ENCODE assay signal across 8 cellular contexts in genomic region chr20:58891686-58892125, GRCh38. TPM values are rescaled to one million over a fixed set of nuclear protein-coding genes. Genes with fewer than 3 reads are reported as not detected.
DNase-seq lines count a peak whose midpoint lies in the region; ATAC-seq and TF ChIP-seq lines count a peak whose summit lies in the region.

No MANE protein-coding gene starts in this region.

- H3K27me3 ChIP-seq in RWPE2 (ENCODE audit: insufficient read depth, poor library complexity, severe bottlenecking) = no peaks in the 10 kb centered on the region

- H3K27me3 Mint-ChIP-seq in MCF 10A (ENCODE audit: insufficient read depth, unreplicated experiment) = no peaks in the 10 kb centered on the region

- H3K4me3 ChIP-seq in AG10803 (ENCODE audit: low read length) (peak overlapping the region; percentile 77), RWPE2 (ENCODE audit: severe bottlenecking) (peak overlapping the region; percentile 77)

- POLR2A ChIA-PET in HEK293T (lab: Yijun Ruan, JAX) (interaction anchor here (0.5 to 1.1 kb wide), 3 partner anchors 16 to 149 kb away, joined by 3 read pairs; partner anchors contain the start of gene NELFCD), MCF 10A (lab: Yijun Ruan, JAX) (interaction anchor here (0.6 to 1.4 kb wide), 6 partner anchors 16 to 1096 kb away, joined by 3 to 6 read pairs (median 4); no protein-coding TSS in a partner anchor)

- H3K4me1 Mint-ChIP-seq in MCF 10A (ENCODE audit: insufficient read depth, unreplicated experiment) = peaks cover 26% of the 10 kb centered on the region
- peaks cover 36% of the 10 kb centered on the region for H3K4me1 Mint-ChIP-seq in stimulated activated effector memory CD8-positive, alpha-beta T cell treated with anti-CD3 and anti-CD28 coated beads, Interleukin-12 subunit alpha, Interleukin-12 subunit beta, amount 100 ng/mL, for 72 hours

- H3K27ac ChIP-seq in RWPE2 (ENCODE audit: poor library complexity, severe bottlenecking) = peak overlapping the region; percentile 87

- TF ChIP-seq CTCF in AG10803 (conservative IDR thresholded peaks at IDR 0.05; ENCODE audit: low read length) = no peak
- no peak for TF ChIP-seq CTCF in RWPE2 (IDR thresholded peaks at IDR 0.05; ENCODE audit: poor library complexity, severe bottlenecking)
- no peak for TF ChIP-seq CTCF in MCF 10A (IDR thresholded peaks at IDR 0.05; ENCODE audit: unreplicated experiment)

- CTCF ChIA-PET in HEK293T (lab: Yijun Ruan, JAX) (no interaction called here), MCF 10A (lab: Yijun Ruan, JAX) (interaction anchor here (0.6 kb wide), 1 partner anchor 12 kb away, joined by 4 read pairs; no protein-coding TSS in a partner anchor)

- H3K36me3 ChIP-seq in RWPE2 (ENCODE audit: low read depth) = peaks cover 27% of the 10 kb centered on the region

- no peaks in the 10 kb centered on the region for H3K9me3 ChIP-seq in RWPE2 (ENCODE audit: severe bottlenecking)

- H3K36me3 Mint-ChIP-seq in MCF 10A (ENCODE audit: insufficient read depth, unreplicated experiment) = peaks cover 23% of the 10 kb centered on the region
- peaks cover 70% of the 10 kb centered on the region for H3K36me3 Mint-ChIP-seq in stimulated activated effector memory CD8-positive, alpha-beta T cell treated with anti-CD3 and anti-CD28 coated beads, Interleukin-12 subunit alpha, Interleukin-12 subunit beta, amount 100 ng/mL, for 72 hours

- no TSS peak for BruUV-seq in MCF 10A (replicated peaks; lab: Mats Ljungman, UMichigan)

- intact Hi-C loops in MCF 10A (cut with micrococcal nuclease) = loop anchor here (2.0 kb wide), 1 partner anchor 89 kb away; the partner anchor contains the start of gene NELFCD

- H3K4me3 Mint-ChIP-seq in MCF 10A (ENCODE audit: unreplicated experiment) = peak overlapping the region; percentile 93
- H3K4me3 Mint-ChIP-seq in stimulated activated effector memory CD8-positive, alpha-beta T cell treated with anti-CD3 and anti-CD28 coated beads, Interleukin-12 subunit alpha, Interleukin-12 subunit beta, amount 100 ng/mL, for 72 hours = peak overlapping the region; percentile 90

- H3K27ac Mint-ChIP-seq in MCF 10A (ENCODE audit: low read depth, unreplicated experiment) = peak overlapping the region; percentile 97
- H3K27ac Mint-ChIP-seq in stimulated activated effector memory CD8-positive, alpha-beta T cell treated with anti-CD3 and anti-CD28 coated beads, Interleukin-12 subunit alpha, Interleukin-12 subunit beta, amount 100 ng/mL, for 72 hours = peak overlapping the region; percentile 99

- ATAC-seq in RWPE2 (ENCODE audit: low read depth) = no peak
- no peak for ATAC-seq in stimulated activated effector memory CD8-positive, alpha-beta T cell treated with anti-CD3 and anti-CD28 coated beads, Interleukin-12 subunit alpha, Interleukin-12 subunit beta, amount 100 ng/mL, for 72 hours

- H3K9me3 Mint-ChIP-seq in MCF 10A (ENCODE audit: unreplicated experiment) = no peaks in the 10 kb centered on the region
- no peaks in the 10 kb centered on the region for H3K9me3 Mint-ChIP-seq in stimulated activated effector memory CD8-positive, alpha-beta T cell treated with anti-CD3 and anti-CD28 coated beads, Interleukin-12 subunit alpha, Interleukin-12 subunit beta, amount 100 ng/mL, for 72 hours

- peaks cover 29% of the 10 kb centered on the region for H3K4me1 ChIP-seq in RWPE2 (ENCODE audit: insufficient read depth, poor library complexity, severe bottlenecking)

- no peak for DNase-seq in AG10803 (ENCODE audit: low read depth)
- peak; percentile 25 for DNase-seq in HEK293T (ENCODE audit: extremely low spot score)
- no peak for DNase-seq in RWPE2 (ENCODE audit: low spot score)
- DNase-seq in MCF 10A (ENCODE audit: unreplicated experiment) = peak; percentile 36
- peak; percentile 76 for DNase-seq in left kidney (ENCODE audit: low read depth, low spot score)
- DNase-seq in stimulated activated effector memory CD8-positive, alpha-beta T cell treated with anti-CD3 and anti-CD28 coated beads, Interleukin-12 subunit alpha, Interleukin-12 subunit beta, amount 100 ng/mL, for 72 hours (ENCODE audit: low spot score in 2 of 2) = peak in 1 of 2 donors; percentile 71
- no peak for DNase-seq in NCI-H2029 treated with DMSO at 0.1 percent for 48 hours (lab: John Stamatoyannopoulos, UW)
- DNase-seq in GDM1 (lab: John Stamatoyannopoulos, UW) = no peak

TF ChIP-seq in HEK293T, 16 proteins besides CTCF, POLR2A, EP300 and RAD21:
- TF ChIP-seq ELF4 (IDR thresholded peaks at IDR 0.05) = no peak
- no peak for TF ChIP-seq HDGF (IDR thresholded peaks at IDR 0.05; ENCODE audit: borderline replicate concordance)
- no peak for TF ChIP-seq NFRKB (IDR thresholded peaks at IDR 0.05)
- no peak for TF ChIP-seq PKNOX1 (IDR thresholded peaks at IDR 0.05)
- TF ChIP-seq SUZ12 (IDR thresholded peaks at IDR 0.05) = no peak
- no peak for TF ChIP-seq BHLHE40 (IDR thresholded peaks at IDR 0.05; ENCODE audit: borderline replicate concordance)
- no peak for TF ChIP-seq LEF1 (IDR thresholded peaks at IDR 0.05; ENCODE audit: borderline replicate concordance)
- TF ChIP-seq FOXM1 (IDR thresholded peaks at IDR 0.05; ENCODE audit: borderline replicate concordance) = no peak
- TF ChIP-seq TARDBP (IDR thresholded peaks at IDR 0.05) = no peak
- TF ChIP-seq FOXA1 (IDR thresholded peaks at IDR 0.05) = no peak
- TF ChIP-seq SP1 (IDR thresholded peaks at IDR 0.05) = no peak
- no peak for TF ChIP-seq L3MBTL2 (conservative IDR thresholded peaks at IDR 0.05)
- no peak for TF ChIP-seq CTBP1 (IDR thresholded peaks at IDR 0.05; ENCODE audit: borderline replicate concordance)
- TF ChIP-seq FOXK2 (IDR thresholded peaks at IDR 0.05) = no peak
- no peak for TF ChIP-seq ARNT (IDR thresholded peaks at IDR 0.05)
- TF ChIP-seq ZNF384 (IDR thresholded peaks at IDR 0.05) = no peak

RNA-seq across cellular contexts. Expression of gene GNAS, which starts 39.2 kb away (rescaled TPM):
- 629 and 715 TPM in 2 replicates for total RNA-seq in MCF 10A (2022)

RNA-seq across cellular contexts. Expression of gene GNAS-AS1, which starts 41.0 kb away (rescaled TPM):
- total RNA-seq in MCF 10A (2022) = 1.6 and 2.2 TPM in 2 replicates

Comparison
In these comparisons a context has a peak if more than half of its experiments do, and no peak if none do; other contexts are left out.
1. DNase-seq: peak in HEK293T (single experiment), MCF 10A (single experiment) and left kidney (single experiment); none in AG10803 (single experiment), RWPE2 (single experiment), NCI-H2029 treated with DMSO at 0.1 percent for 48 hours (single experiment) and GDM1 (single experiment).